Comparison of ENCODE assay signal across 27 cellular contexts in the genomic region with DNA sequence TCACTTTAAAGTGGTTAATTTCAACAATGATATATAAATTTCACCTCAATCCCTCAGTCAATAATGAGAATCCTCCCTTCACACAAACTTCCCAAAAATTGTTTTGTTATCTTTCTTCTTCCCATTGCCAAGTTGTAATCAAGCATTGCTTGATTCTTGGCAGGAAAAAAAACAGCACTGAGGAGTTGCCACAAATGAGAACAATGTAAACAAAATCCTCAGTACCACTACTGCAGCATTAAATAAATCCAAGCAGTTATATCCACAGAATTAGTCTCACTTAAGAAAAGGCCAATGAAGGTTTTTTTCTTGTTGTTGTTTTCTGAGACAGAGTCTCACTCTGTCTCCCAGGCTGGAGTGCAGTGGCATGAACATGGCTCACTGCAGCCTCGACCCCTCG.
"Had no signal": no experiment of that assay in that cellular context is flagged by ENCODE, and none has a peak within 500 bp of the region (broad histone marks: within the 10 kb centered on the region; RNA-seq: fewer than 3 reads in every experiment).

No MANE protein-coding gene starts in this region.

- H2AFZ ChIP-seq: hepatocyte had no signal

- H3K4me1 ChIP-seq: prostate gland, suprapubic skin had no signal

- H3K4me2 ChIP-seq: hepatocyte had no signal

- H3K9me3 ChIP-seq: left ventricle myocardium inferior, mucosa of descending colon, pancreas, prostate gland, spleen, suprapubic skin, thoracic aorta, tibial artery, upper lobe of right lung had no signal

- H3K36me3 ChIP-seq: left ventricle myocardium inferior, pancreas, prostate gland, spleen, suprapubic skin, thoracic aorta, tibial artery, upper lobe of right lung had no signal

- H3K27ac ChIP-seq: hepatocyte, left ventricle myocardium inferior, pancreas, prostate gland, skin epidermis, spleen, suprapubic skin, thoracic aorta, tibial artery, upper lobe of right lung had no signal

- H3K36me3 Mint-ChIP-seq: stimulated activated effector memory CD8-positive, alpha-beta T cell treated with anti-CD3 and anti-CD28 coated beads, Interleukin-12 subunit alpha, Interleukin-12 subunit beta, amount 100 ng/mL, for 72 hours had no signal

- ATAC-seq: mucosa of descending colon; naive thymus-derived CD4-positive, alpha-beta T cell; natural killer cell treated with Interleukin-12 subunit alpha and Interleukin-12 subunit beta and Interleukin-15 and Interleukin-18, amount 100 ng/mL, for 72 hours; pancreas; right cardiac atrium; sciatic nerve; stimulated activated effector memory CD8-positive, alpha-beta T cell treated with anti-CD3 and anti-CD28 coated beads, Interleukin-12 subunit alpha, Interleukin-12 subunit beta, amount 100 ng/mL, for 72 hours; upper lobe of right lung had no signal

- H3K9me3 Mint-ChIP-seq: natural killer cell treated with Interleukin-12 subunit alpha and Interleukin-12 subunit beta and Interleukin-15 and Interleukin-18, amount 100 ng/mL, for 72 hours; stimulated activated effector memory CD8-positive, alpha-beta T cell treated with anti-CD3 and anti-CD28 coated beads, Interleukin-12 subunit alpha, Interleukin-12 subunit beta, amount 100 ng/mL, for 72 hours; stimulated activated naive CD8-positive, alpha-beta T cell treated with anti-CD3 and anti-CD28 coated beads, Interleukin-15, Interleukin-2, amounts not matched to agents 100 ng/mL and 50 ng/mL, for 24 hours had no signal

- H3K27me3 ChIP-seq: hepatocyte, pancreas, spleen, suprapubic skin, tibial artery, upper lobe of right lung had no signal

- H3K27ac Mint-ChIP-seq: naive thymus-derived CD4-positive, alpha-beta T cell; natural killer cell treated with Interleukin-12 subunit alpha and Interleukin-12 subunit beta and Interleukin-15 and Interleukin-18, amount 100 ng/mL, for 72 hours; stimulated activated effector memory CD8-positive, alpha-beta T cell treated with anti-CD3 and anti-CD28 coated beads, Interleukin-12 subunit alpha, Interleukin-12 subunit beta, amount 100 ng/mL, for 72 hours; stimulated activated naive CD8-positive, alpha-beta T cell treated with anti-CD3 and anti-CD28 coated beads, Interleukin-15, Interleukin-2, amounts not matched to agents 100 ng/mL and 50 ng/mL, for 24 hours had no signal

- H3K4me3 ChIP-seq: hepatocyte, left ventricle myocardium inferior, lung, mucosa of descending colon, pancreas, prostate gland, skin epidermis, spleen, suprapubic skin, thoracic aorta, tibial artery, upper lobe of right lung had no signal

- DNase-seq: islet precursor cell; left ventricle myocardium inferior; midbrain; mucosa of descending colon; naive thymus-derived CD4-positive, alpha-beta T cell; nucleus accumbens; pancreas; posterior cingulate gyrus; retina; right cardiac atrium; spleen; stimulated activated CD4-positive, alpha-beta T cell treated with anti-CD3 and anti-CD28 coated beads, Interleukin-4, amount 100 ng/mL, for 24 hours; stimulated activated naive CD4-positive, alpha-beta T cell; tibial artery; trophoblast cell; upper lobe of right lung had no signal

- FAIRE-seq: pancreas, urothelium cell line had no signal

- H3K4me3 Mint-ChIP-seq: naive thymus-derived CD4-positive, alpha-beta T cell; natural killer cell treated with Interleukin-12 subunit alpha and Interleukin-12 subunit beta and Interleukin-15 and Interleukin-18, amount 100 ng/mL, for 72 hours; stimulated activated effector memory CD8-positive, alpha-beta T cell treated with anti-CD3 and anti-CD28 coated beads, Interleukin-12 subunit alpha, Interleukin-12 subunit beta, amount 100 ng/mL, for 72 hours; stimulated activated naive CD8-positive, alpha-beta T cell treated with anti-CD3 and anti-CD28 coated beads, Interleukin-15, Interleukin-2, amounts not matched to agents 100 ng/mL and 50 ng/mL, for 24 hours had no signal

- H3K27me3 Mint-ChIP-seq: naive thymus-derived CD4-positive, alpha-beta T cell; natural killer cell treated with Interleukin-12 subunit alpha and Interleukin-12 subunit beta and Interleukin-15 and Interleukin-18, amount 100 ng/mL, for 72 hours; stimulated activated naive CD8-positive, alpha-beta T cell treated with anti-CD3 and anti-CD28 coated beads, Interleukin-15, Interleukin-2, amounts not matched to agents 100 ng/mL and 50 ng/mL, for 24 hours had no signal
